8 cellular contexts compared by ENCODE assay signal in genomic region chr1:15848929-15849774, GRCh38. TPM values are rescaled to one million over a fixed set of nuclear protein-coding genes. Genes with fewer than 3 reads are reported as not detected.
DNase-seq lines count a peak whose midpoint lies in the region; ATAC-seq and TF ChIP-seq lines count a peak whose summit lies in the region.

No MANE protein-coding gene starts in this region.

- peak; percentile 37 to 70 (median 54) for ATAC-seq in heart left ventricle
- peak; percentile 46 for ATAC-seq in upper lobe of right lung
- ATAC-seq in HG02763 (IDR thresholded peaks at IDR 0.05; ENCODE audit: unreplicated experiment) = no peak

- H3K9me3 ChIP-seq in ES-I3 (ENCODE audit: control insufficient read depth, insufficient read depth, low read length) (no peaks in the 10 kb centered on the region), adipocyte (ENCODE audit: control insufficient read depth, low read length) (no peaks in the 10 kb centered on the region), heart left ventricle (no peaks in the 10 kb centered on the region), parathyroid adenoma (ENCODE audit: control insufficient read depth, low read length) (no peaks in the 10 kb centered on the region), upper lobe of right lung (no peaks in the 10 kb centered on the region)

- peak in 1 of 2 donors; percentile 35 for TF ChIP-seq POLR2A in heart left ventricle (IDR thresholded peaks at IDR 0.05)

- H3K36me3 ChIP-seq in ES-I3 (ENCODE audit: insufficient read depth, low read length) = no peaks in the 10 kb centered on the region
- no peaks in the 10 kb centered on the region for H3K36me3 ChIP-seq in adipocyte (ENCODE audit: control insufficient read depth, insufficient read depth, low read length, severe bottlenecking)
- peaks cover 0 to 5% (median 0%) of the 10 kb centered on the region in 9 donors for H3K36me3 ChIP-seq in heart left ventricle
- no peaks in the 10 kb centered on the region for H3K36me3 ChIP-seq in parathyroid adenoma (ENCODE audit: control insufficient read depth, insufficient read depth, low read length)
- no peaks in the 10 kb centered on the region for H3K36me3 ChIP-seq in upper lobe of right lung

- peak overlapping the region; percentile 82 to 99 (median 95) for H3K27ac ChIP-seq in heart left ventricle
- peak overlapping the region; percentile 98 for H3K27ac ChIP-seq in parathyroid adenoma
- peak overlapping the region; percentile 94 for H3K27ac ChIP-seq in upper lobe of right lung

- 0 to 1% (median 0%) methylated on average over 35 to 44 of the region's 44 CpGs for WGBS in heart left ventricle, 4 donors

- TF ChIP-seq CTCF in heart left ventricle (IDR thresholded peaks at IDR 0.05) = no peak
- no peak for TF ChIP-seq CTCF in parathyroid adenoma (IDR thresholded peaks at IDR 0.05)
- TF ChIP-seq CTCF in upper lobe of right lung (IDR thresholded peaks at IDR 0.05) = no peak

- no peaks in the 10 kb centered on the region for H3K27me3 ChIP-seq in adipocyte (replicated peaks; ENCODE audit: control insufficient read depth, insufficient read depth, low read length)
- no peaks in the 10 kb centered on the region for H3K27me3 ChIP-seq in heart left ventricle
- no peaks in the 10 kb centered on the region for H3K27me3 ChIP-seq in parathyroid adenoma (ENCODE audit: control insufficient read depth, insufficient read depth, low read length)
- H3K27me3 ChIP-seq in upper lobe of right lung = no peaks in the 10 kb centered on the region

- H3K9ac ChIP-seq in ES-I3 (ENCODE audit: low read depth, low read length) (peak overlapping the region; percentile 72), adipocyte (ENCODE audit: low read length) (peak overlapping the region; percentile 98), parathyroid adenoma (peak overlapping the region; percentile 50)

- DNase-seq in NCI-H1105 (lab: John Stamatoyannopoulos, UW) (peak; percentile 90), SKM-1 (lab: John Stamatoyannopoulos, UW; ENCODE audit: unreplicated experiment) (peak; percentile 20), adipocyte (ENCODE audit: low read depth) (peak; percentile 91), heart left ventricle (peak; percentile 82 to 89 (median 85)), upper lobe of right lung (peak; percentile 92)

- intact Hi-C loops in heart left ventricle (cut with DNase I) = loop anchor here in 7 of 10 donors (1.0 to 5.0 kb wide), 3 partner anchors 38 to 51 kb away; no protein-coding TSS in a partner anchor
- intact Hi-C loops in upper lobe of right lung (cut with DNase I) = no loop called here

- H3K4me2 ChIP-seq in parathyroid adenoma (ENCODE audit: low read length) = peak overlapping the region; percentile 87

- peak overlapping the region; percentile 36 for H2AFZ ChIP-seq in parathyroid adenoma

- H3K79me2 ChIP-seq in parathyroid adenoma = peaks cover 12% of the 10 kb centered on the region

- H3K4me1 ChIP-seq in ES-I3 (ENCODE audit: insufficient read depth, low read length) (peaks cover 17% of the 10 kb centered on the region), adipocyte (ENCODE audit: control insufficient read depth, insufficient read depth, low read length) (peaks cover 38% of the 10 kb centered on the region), heart left ventricle (peaks cover 13 to 67% (median 51%) of the 10 kb centered on the region in 12 donors), parathyroid adenoma (peaks cover 4% of the 10 kb centered on the region), upper lobe of right lung (peaks cover 42% of the 10 kb centered on the region)

- H3K4me3 ChIP-seq in adipocyte (ENCODE audit: low read length) (peak overlapping the region; percentile 94), heart left ventricle (peak overlapping the region; percentile 49 to 97 (median 82)), parathyroid adenoma (ENCODE audit: low read depth, low read length) (peak overlapping the region; percentile 84), upper lobe of right lung (peak overlapping the region; percentile 92)

RNA-seq across cellular contexts. Expression of gene SPEN, which starts 1.6 kb away (rescaled TPM):
- total RNA-seq in heart left ventricle (10 to 100 TPM; 18.3 to 41.5 (median 31.3) TPM), upper lobe of right lung (53.1 TPM)
- 10 to 100 TPM; 11.0 to 20.2 TPM for polyA plus RNA-seq in heart left ventricle

RNA-seq across cellular contexts. Expression of gene UQCRHL, which starts 41.7 kb away (rescaled TPM):
- total RNA-seq in heart left ventricle (1 to 10 TPM; 2.0 to 7.5 (median 3.8) TPM), upper lobe of right lung (0.93 TPM)
- 1 to 10 TPM; 6.6 to 9.8 TPM for polyA plus RNA-seq in heart left ventricle

Comparison
In these comparisons a context has a peak if more than half of its experiments do, and no peak if none do; other contexts are left out.
1. DNase-seq: peak in every context shown above with its lines; median percentile 92 in upper lobe of right lung; 91 in adipocyte; 90 in NCI-H1105; 85 in heart left ventricle; 20 in SKM-1.